23 cellular contexts compared by ENCODE assay signal in genomic region chr3:126482503-126483255, GRCh38. TPM values are rescaled to one million over a fixed set of nuclear protein-coding genes. Genes with fewer than 3 reads are reported as not detected.
DNase-seq lines count a peak whose midpoint lies in the region; ATAC-seq, FAIRE-seq and TF ChIP-seq lines count a peak whose summit lies in the region.
"Had no signal": no experiment of that assay in that cellular context is flagged by ENCODE, and none has a peak within 500 bp of the region (broad histone marks: within the 10 kb centered on the region; RNA-seq: fewer than 3 reads in every experiment).

No MANE protein-coding gene starts in this region.

- no peaks in the 10 kb centered on the region for H3K79me2 ChIP-seq in H1 (ENCODE audit: control insufficient read depth in 1 of 2, insufficient read depth in 2 of 2, low read length in 2 of 2)

- no peak for TF ChIP-seq POLR2A in H1 (IDR thresholded peaks at IDR 0.05; ENCODE audit: control extremely low read depth in 1 of 2, low read depth in 2 of 2, low read length in 2 of 2)

- H2AK5ac ChIP-seq in H1 (ENCODE audit: low read depth, low read length) (peak overlapping the region; percentile 75; the same call in 1 of the 2 replicates), mesenchymal stem cell (ENCODE audit: low read length, severe bottlenecking) (no peak overlapping the region)

- H2BK120ac ChIP-seq in H1 (replicated peaks; ENCODE audit: low read depth, low read length) (no peak overlapping the region), mesenchymal stem cell (ENCODE audit: low read depth, low read length) (no peak overlapping the region)

- H2BK12ac ChIP-seq in H1 (ENCODE audit: low read depth, low read length) = peak overlapping the region; percentile 98; the same call in 1 of the 2 replicates
- no peak overlapping the region for H2BK12ac ChIP-seq in mesenchymal stem cell (ENCODE audit: low read length in 2 of 2)

- CTCF ChIA-PET in H1 (lab: Charles Lee; ENCODE audit: partially characterized antibody) = interaction anchor here (0.6 to 1.4 kb wide), 2 partner anchors 16 to 802 kb away, joined by 3 to 4 read pairs; no protein-coding TSS in a partner anchor

- no peaks in the 10 kb centered on the region for H3K9me3 Mint-ChIP-seq in activated naive CD8-positive, alpha-beta T cell treated with anti-CD3 and anti-CD28 coated beads, Interleukin-2, amount 10 ng/mL, durations not matched to agents 7 days and 5 days
- H3K9me3 Mint-ChIP-seq in activated naive CD8-positive, alpha-beta T cell treated with anti-CD3 and anti-CD28 coated beads, Interleukin-2, amount 50 U/mL, for 24 hours = no peaks in the 10 kb centered on the region
- H3K9me3 Mint-ChIP-seq: CD4-positive, alpha-beta memory T cell; GM23338; HFFc6 had no signal

- H2BK20ac ChIP-seq in H1 (ENCODE audit: low read length) = 0 out of 2 replicates have a peak overlapping the region, but pooled peaks have one; percentile 61

- H2AFZ ChIP-seq in H1 (ENCODE audit: low read length) = no peak overlapping the region
- no peak overlapping the region for H2AFZ ChIP-seq in mesenchymal stem cell (ENCODE audit: low read depth, low read length)
- H2AFZ ChIP-seq: GM23338 had no signal

- H3K4me3 ChIP-seq in H1 (ENCODE audit: extremely low read depth in 1 of 4, insufficient read depth in 2 of 4, low read depth in 3 of 4, low read length in 4 of 4) (no peak overlapping the region), mesenchymal stem cell (ENCODE audit: insufficient read depth in 1 of 2, low read depth in 1 of 2, low read length in 2 of 2) (no peak overlapping the region)
- H3K4me3 ChIP-seq: BLaER1, GM23338 had no signal

- no peak overlapping the region for H3K27ac ChIP-seq in H1 (ENCODE audit: low read depth, low read length)
- no peak overlapping the region for H3K27ac ChIP-seq in mesenchymal stem cell (ENCODE audit: low read length, poor library complexity, severe bottlenecking)
- H3K27ac ChIP-seq: BLaER1, HL-60 had no signal

- whole genome bisulfite sequencing in H1 (ENCODE audit: extremely low coverage in 1 of 2, insufficient coverage in 1 of 2, insufficient read length in 1 of 2, insufficient replicate concordance in 2 of 2, low coverage in 1 of 2, low lambda C conversion rate in 2 of 2, missing lambda C conversion rate in 1 of 2), 2 experiments = 89% methylated on average over 15 of the region's 15 CpGs; no CpG with 5 or more reads in 1 of the 2 experiments
- WGBS in mesenchymal stem cell = 87% methylated on average over 15 of the region's 15 CpGs

- POLR2A ChIA-PET in activated naive CD8-positive, alpha-beta T cell treated with anti-CD3 and anti-CD28 coated beads, Interleukin-2, amount 10 ng/mL, durations not matched to agents 7 days and 5 days (lab: Charles Lee) = interaction anchor here (1.1 kb wide), 1 partner anchor 14 kb away, joined by 3 read pairs; no protein-coding TSS in a partner anchor
- POLR2A ChIA-PET in H1 (lab: Charles Lee; ENCODE audit: partially characterized antibody) = interaction anchor here (1.4 to 1.7 kb wide), 2 partner anchors 10 to 11 kb away, joined by 4 read pairs; no protein-coding TSS in a partner anchor

- no peak for TF ChIP-seq CTCF in H1 (IDR thresholded peaks at IDR 0.05; ENCODE audit: control extremely low read depth in 1 of 3, insufficient read depth in 1 of 3, low read depth in 1 of 3, low read length in 3 of 3)

- H3K9me3 ChIP-seq in H1 (ENCODE audit: insufficient read depth in 2 of 2, low read depth in 1 of 2, low read length in 1 of 2) (no peaks in the 10 kb centered on the region), mesenchymal stem cell (ENCODE audit: control insufficient read depth, low read length) (no peaks in the 10 kb centered on the region)
- H3K9me3 ChIP-seq: BLaER1 had no signal

- TF ChIP-seq RAD21 in H1 (IDR thresholded peaks at IDR 0.05 in 1 of 2, conservative IDR thresholded peaks at IDR 0.05 in 1 of 2; ENCODE audit: low read depth in 2 of 2, low read length in 2 of 2) = no peak

- no peaks in the 10 kb centered on the region for H3K36me3 Mint-ChIP-seq in activated naive CD8-positive, alpha-beta T cell treated with anti-CD3 and anti-CD28 coated beads, Interleukin-2, amount 10 ng/mL, durations not matched to agents 7 days and 5 days
- no peaks in the 10 kb centered on the region for H3K36me3 Mint-ChIP-seq in activated naive CD8-positive, alpha-beta T cell treated with anti-CD3 and anti-CD28 coated beads, Interleukin-2, amount 50 U/mL, for 24 hours (ENCODE audit: low read depth)
- H3K36me3 Mint-ChIP-seq: CD14-positive monocyte; CD4-positive, alpha-beta memory T cell had no signal

- H4K8ac ChIP-seq in H1 (ENCODE audit: extremely low read depth, insufficient read depth, low read length) (no peak overlapping the region), mesenchymal stem cell (ENCODE audit: low read length) (no peak overlapping the region)

- H3K18ac ChIP-seq in H1 (ENCODE audit: extremely low read depth, low read length) = no peak overlapping the region
- no peak overlapping the region for H3K18ac ChIP-seq in mesenchymal stem cell (ENCODE audit: low read depth in 1 of 2, low read length in 2 of 2)

- peaks cover 10% of the 10 kb centered on the region for H3K4me1 Mint-ChIP-seq in activated naive CD8-positive, alpha-beta T cell treated with anti-CD3 and anti-CD28 coated beads, Interleukin-2, amount 10 ng/mL, durations not matched to agents 7 days and 5 days
- peaks cover 11% of the 10 kb centered on the region for H3K4me1 Mint-ChIP-seq in activated naive CD8-positive, alpha-beta T cell treated with anti-CD3 and anti-CD28 coated beads, Interleukin-2, amount 50 U/mL, for 24 hours

- peak overlapping the region; percentile 48 for H3K27ac Mint-ChIP-seq in activated naive CD8-positive, alpha-beta T cell treated with anti-CD3 and anti-CD28 coated beads, Interleukin-2, amount 10 ng/mL, durations not matched to agents 7 days and 5 days
- H3K27ac Mint-ChIP-seq in activated naive CD8-positive, alpha-beta T cell treated with anti-CD3 and anti-CD28 coated beads, Interleukin-2, amount 50 U/mL, for 24 hours = no peak overlapping the region
- H3K27ac Mint-ChIP-seq: CD14-positive monocyte; CD4-positive, alpha-beta memory T cell; GM23338; HFFc6 had no signal

- H3K14ac ChIP-seq in H1 (ENCODE audit: insufficient read length) (no peak overlapping the region), mesenchymal stem cell (ENCODE audit: low read length in 2 of 2) (no peak overlapping the region)

- H3K4ac ChIP-seq in H1 (replicated peaks; ENCODE audit: insufficient read length, low read depth, low read length) (no peak overlapping the region), mesenchymal stem cell (ENCODE audit: low read depth in 1 of 2, low read length in 2 of 2) (no peak overlapping the region)

- ATAC-seq in activated naive CD8-positive, alpha-beta T cell treated with anti-CD3 and anti-CD28 coated beads, Interleukin-2, amount 10 ng/mL, durations not matched to agents 7 days and 5 days (ENCODE audit: low read depth) = no peak
- ATAC-seq in activated naive CD8-positive, alpha-beta T cell treated with anti-CD3 and anti-CD28 coated beads, Interleukin-2, amount 50 U/mL, for 24 hours = no peak
- no peak for ATAC-seq in GM21423 (IDR thresholded peaks at IDR 0.05; ENCODE audit: unreplicated experiment)
- ATAC-seq: GM23338, HCT116 had no signal

- no peaks in the 10 kb centered on the region for H3K23me2 ChIP-seq in H1 (ENCODE audit: low read depth, low read length)

- no peak for FAIRE-seq in H1 (lab: Jason Lieb, UNC)

- no peak for TF ChIP-seq EP300 in H1 (IDR thresholded peaks at IDR 0.05; ENCODE audit: borderline replicate concordance in 1 of 2, low read depth in 2 of 2, low read length in 2 of 2)

- no peak for DNase-seq in activated naive CD8-positive, alpha-beta T cell treated with anti-CD3 and anti-CD28 coated beads, Interleukin-2, amount 10 ng/mL, durations not matched to agents 7 days and 5 days
- DNase-seq in activated naive CD8-positive, alpha-beta T cell treated with anti-CD3 and anti-CD28 coated beads, Interleukin-2, amount 50 U/mL, for 24 hours = no peak
- DNase-seq in H1 (ENCODE audit: low read depth in 1 of 2, low spot score in 2 of 2) (no peak), mesenchymal stem cell (no peak), posterior vena cava (ENCODE audit: low spot score) (peak; percentile 67), DMS153 (lab: John Stamatoyannopoulos, UW) (no peak)
- DNase-seq in activated T-cell treated with anti-CD3 and anti-CD28 coated beads, Interleukin-2, amount 50 U/mL, for 48 hours = no peak
- DNase-seq: 8988T; CD4-positive, alpha-beta memory T cell; DMS79 treated with DMSO at 0.1 percent for 48 hours; GF-D8; H7; HFFc6 had no signal

- no peaks in the 10 kb centered on the region for H3K79me1 ChIP-seq in H1 (ENCODE audit: low read depth, low read length)
- no peaks in the 10 kb centered on the region for H3K79me1 ChIP-seq in mesenchymal stem cell (replicated peaks; ENCODE audit: low read length, poor library complexity, severe bottlenecking)

- H3K4me3 Mint-ChIP-seq in activated naive CD8-positive, alpha-beta T cell treated with anti-CD3 and anti-CD28 coated beads, Interleukin-2, amount 10 ng/mL, durations not matched to agents 7 days and 5 days = no peak overlapping the region
- H3K4me3 Mint-ChIP-seq in activated naive CD8-positive, alpha-beta T cell treated with anti-CD3 and anti-CD28 coated beads, Interleukin-2, amount 50 U/mL, for 24 hours = no peak overlapping the region
- H3K4me3 Mint-ChIP-seq: CD14-positive monocyte; CD4-positive, alpha-beta memory T cell; GM23338; HFFc6 had no signal

- H3K56ac ChIP-seq in H1 (replicated peaks; ENCODE audit: insufficient read length, low read depth, low read length) = no peak overlapping the region

- peaks cover 0 to 22% (median 9%) of the 10 kb centered on the region in 4 experiments; a peak in 6 of 7 replicates for H3K4me1 ChIP-seq in H1 (replicated peaks in 1 of 4; ENCODE audit: control insufficient read depth in 3 of 4, insufficient read depth in 4 of 4, low read length in 3 of 4)
- H3K4me1 ChIP-seq in mesenchymal stem cell (ENCODE audit: control insufficient read depth, insufficient read depth, low read depth, low read length) = peaks cover 5% of the 10 kb centered on the region

- no peaks in the 10 kb centered on the region for H3K27me3 Mint-ChIP-seq in activated naive CD8-positive, alpha-beta T cell treated with anti-CD3 and anti-CD28 coated beads, Interleukin-2, amount 10 ng/mL, durations not matched to agents 7 days and 5 days
- H3K27me3 Mint-ChIP-seq in activated naive CD8-positive, alpha-beta T cell treated with anti-CD3 and anti-CD28 coated beads, Interleukin-2, amount 50 U/mL, for 24 hours = no peaks in the 10 kb centered on the region
- H3K27me3 Mint-ChIP-seq: CD4-positive, alpha-beta memory T cell had no signal

- H4K20me1 ChIP-seq in H1 (replicated peaks in 1 of 2; ENCODE audit: control insufficient read depth in 1 of 2, insufficient read depth in 2 of 2, low read length in 2 of 2) = no peaks in the 10 kb centered on the region
- H4K20me1 ChIP-seq: BLaER1 had no signal

- intact Hi-C loops in posterior vena cava (cut with DNase I) = no loop called here

- H2BK5ac ChIP-seq in H1 (ENCODE audit: low read depth, low read length) (peak overlapping the region; percentile 35; the same call in 1 of the 2 replicates), mesenchymal stem cell (ENCODE audit: low read depth, low read length, poor library complexity, severe bottlenecking) (no peak overlapping the region)

- H3K36me3 ChIP-seq in H1 (ENCODE audit: control insufficient read depth in 2 of 4, insufficient read depth in 4 of 4, low read length in 3 of 4) (no peaks in the 10 kb centered on the region), mesenchymal stem cell (ENCODE audit: control insufficient read depth in 1 of 2, insufficient read depth in 2 of 2, low read depth in 1 of 2, low read length in 2 of 2) (no peaks in the 10 kb centered on the region)
- H3K36me3 ChIP-seq: BLaER1 had no signal

- H3K9ac ChIP-seq in H1 (replicated peaks in 1 of 4; ENCODE audit: extremely low read depth in 1 of 4, low read depth in 3 of 4, low read length in 3 of 4) (no peak overlapping the region), mesenchymal stem cell (ENCODE audit: low read length) (no peak overlapping the region)
- H3K9ac ChIP-seq: BLaER1 had no signal

- H3K27me3 ChIP-seq in H1 (replicated peaks in 1 of 4; ENCODE audit: control insufficient read depth in 3 of 4, extremely low read depth in 1 of 4, insufficient read depth in 3 of 4, low read length in 3 of 4) (no peaks in the 10 kb centered on the region), mesenchymal stem cell (ENCODE audit: control insufficient read depth in 1 of 2, insufficient read depth in 1 of 2, low read length in 2 of 2) (peaks cover 3 to 22% of the 10 kb centered on the region in 2 experiments)
- H3K27me3 ChIP-seq: BLaER1 had no signal

- no peak overlapping the region for H4K5ac ChIP-seq in H1 (ENCODE audit: insufficient read length, low read depth, low read length)

- H3K23ac ChIP-seq in H1 (ENCODE audit: insufficient read length) (no peak overlapping the region), mesenchymal stem cell (ENCODE audit: low read length in 2 of 2) (no peak overlapping the region)

- peak overlapping the region; percentile 52 for H4K91ac ChIP-seq in H1 (replicated peaks; ENCODE audit: insufficient read length, low read length)
- peak overlapping the region; percentile 11 for H4K91ac ChIP-seq in mesenchymal stem cell (ENCODE audit: low read length)

- H2BK15ac ChIP-seq in H1 (ENCODE audit: low read length) (peak overlapping the region; percentile 46; the same call in 1 of the 2 replicates), mesenchymal stem cell (ENCODE audit: low read depth, poor library complexity, severe bottlenecking) (no peak overlapping the region)

- H3K4me2 ChIP-seq in H1 (ENCODE audit: insufficient read depth in 1 of 2, low read depth in 2 of 2, low read length in 2 of 2) (no peak overlapping the region), mesenchymal stem cell (ENCODE audit: low read length, poor library complexity, severe bottlenecking) (no peak overlapping the region)
- H3K4me2 ChIP-seq: BLaER1, GM23338 had no signal

RNA-seq across cellular contexts. Expression of gene ZXDC, which starts 7.0 kb away (rescaled TPM):
- total RNA-seq in activated naive CD8-positive, alpha-beta T cell treated with anti-CD3 and anti-CD28 coated beads, Interleukin-2, amount 10 ng/mL, durations not matched to agents 7 days and 5 days = 10 to 100 TPM; 34.7 to 34.9 TPM
- total RNA-seq in H1 (2021; fragmentation: NEBNext Ultra II Directional; extraction: Animal tissue kit (Norgen Biotek cat#: 25700)) = 23.0 and 24.3 TPM in 2 replicates
- 12.7 and 19.1 TPM in 2 replicates for polyA plus RNA-seq in H1 (2011; rRNA removed)
- polyA plus RNA-seq in H1 (2011; cell fraction: cytosol; rRNA removed) = 14.3 TPM
- polyA plus RNA-seq in H1 (2011; cell fraction: nucleus; rRNA removed) = 44.2 TPM
- polyA plus RNA-seq in H1 (2012, experiment 1 of 2) = 11.1 to 14.1 TPM (median 13.0 TPM) in 4 replicates
- polyA plus RNA-seq in H1 (2012, experiment 2 of 2) = 6.2 TPM
- 10.8 TPM for polyA plus RNA-seq in H1 (2013, experiment 1 of 2)
- 8.9 TPM for polyA plus RNA-seq in H1 (2013, experiment 2 of 2)
- 34.3 and 34.8 TPM in 2 replicates for polyA minus RNA-seq in H1 (2011; rRNA and poly(A)+ RNA removed)
- 19.7 TPM for polyA minus RNA-seq in H1 (2011; cell fraction: cytosol; rRNA and poly(A)+ RNA removed)
- 50.7 TPM for polyA minus RNA-seq in H1 (2011; cell fraction: nucleus; rRNA and poly(A)+ RNA removed)
- 6.3 TPM for polyA plus RNA-seq in mesenchymal stem cell (2013, experiment 1 of 2)
- polyA plus RNA-seq in mesenchymal stem cell (2013, experiment 2 of 2) = 6.1 TPM
- 10 to 100 TPM; 26.8 to 26.9 TPM for total RNA-seq in posterior vena cava

RNA-seq across cellular contexts. Expression of gene UROC1, which starts 34.9 kb away (rescaled TPM):
- total RNA-seq in activated naive CD8-positive, alpha-beta T cell treated with anti-CD3 and anti-CD28 coated beads, Interleukin-2, amount 10 ng/mL, durations not matched to agents 7 days and 5 days = not detected
- not detected in 2 replicates for total RNA-seq in H1 (2021; fragmentation: NEBNext Ultra II Directional; extraction: Animal tissue kit (Norgen Biotek cat#: 25700))
- polyA plus RNA-seq in H1 (2011; rRNA removed) = 0.03 and 0.09 TPM in 2 replicates
- polyA plus RNA-seq in H1 (2011; cell fraction: cytosol; rRNA removed) = 0.05 TPM
- 0.10 TPM for polyA plus RNA-seq in H1 (2011; cell fraction: nucleus; rRNA removed)
- polyA plus RNA-seq in H1 (2012, experiment 1 of 2) = 0.05 TPM in 2 of 4 replicates, not detected in the others
- not detected for polyA plus RNA-seq in H1 (2012, experiment 2 of 2)
- polyA plus RNA-seq in H1 (2013, experiment 1 of 2) = not detected
- 0.04 TPM for polyA plus RNA-seq in H1 (2013, experiment 2 of 2)
- 0.05 TPM in 1 of 2 replicates, not detected in the other for polyA minus RNA-seq in H1 (2011; rRNA and poly(A)+ RNA removed)
- not detected for polyA minus RNA-seq in H1 (2011; cell fraction: cytosol; rRNA and poly(A)+ RNA removed)
- not detected for polyA minus RNA-seq in H1 (2011; cell fraction: nucleus; rRNA and poly(A)+ RNA removed)
- polyA plus RNA-seq in mesenchymal stem cell (2013, experiment 1 of 2) = not detected
- not detected for polyA plus RNA-seq in mesenchymal stem cell (2013, experiment 2 of 2)
- not detected for total RNA-seq in posterior vena cava
- total RNA-seq: A673; CD4-positive, alpha-beta memory T cell; GM23338; H7; HFFc6; IMR-90 had no signal
- polyA plus RNA-seq: AG04450; CD14-positive monocyte; CD4-positive, alpha-beta memory T cell; GM23338; IMR-90 had no signal

RNA-seq across cellular contexts. Expression of gene CHST13, which starts 41.3 kb away (rescaled TPM):
- under 1 TPM in 1 of 2 experiments, not detected in 1; 0.28 TPM for total RNA-seq in activated naive CD8-positive, alpha-beta T cell treated with anti-CD3 and anti-CD28 coated beads, Interleukin-2, amount 10 ng/mL, durations not matched to agents 7 days and 5 days
- total RNA-seq in H1 (2021; fragmentation: NEBNext Ultra II Directional; extraction: Animal tissue kit (Norgen Biotek cat#: 25700)) = 5.4 and 5.9 TPM in 2 replicates
- 11.7 and 15.6 TPM in 2 replicates for polyA plus RNA-seq in H1 (2011; rRNA removed)
- polyA plus RNA-seq in H1 (2011; cell fraction: cytosol; rRNA removed) = 7.5 TPM
- 7.6 TPM for polyA plus RNA-seq in H1 (2011; cell fraction: nucleus; rRNA removed)
- polyA plus RNA-seq in H1 (2012, experiment 1 of 2) = 2.1 to 6.2 TPM (median 5.1 TPM) in 4 replicates
- 5.3 TPM for polyA plus RNA-seq in H1 (2012, experiment 2 of 2)
- 9.0 TPM for polyA plus RNA-seq in H1 (2013, experiment 1 of 2)
- polyA plus RNA-seq in H1 (2013, experiment 2 of 2) = 9.3 TPM
- polyA minus RNA-seq in H1 (2011; rRNA and poly(A)+ RNA removed) = 0.22 and 0.57 TPM in 2 replicates
- polyA minus RNA-seq in H1 (2011; cell fraction: cytosol; rRNA and poly(A)+ RNA removed) = 4.1 TPM
- 2.8 TPM for polyA minus RNA-seq in H1 (2011; cell fraction: nucleus; rRNA and poly(A)+ RNA removed)
- not detected for polyA plus RNA-seq in mesenchymal stem cell (2013, experiment 1 of 2)
- not detected for polyA plus RNA-seq in mesenchymal stem cell (2013, experiment 2 of 2)
- under 1 TPM; 0.86 to 0.88 TPM for total RNA-seq in posterior vena cava
- total RNA-seq: A673, HFFc6, HT1080, IMR-90 had no signal
- polyA plus RNA-seq: AG04450; CD4-positive, alpha-beta memory T cell; IMR-90 had no signal
